ENCODE assay signal across 8 cellular contexts in the genomic region with DNA sequence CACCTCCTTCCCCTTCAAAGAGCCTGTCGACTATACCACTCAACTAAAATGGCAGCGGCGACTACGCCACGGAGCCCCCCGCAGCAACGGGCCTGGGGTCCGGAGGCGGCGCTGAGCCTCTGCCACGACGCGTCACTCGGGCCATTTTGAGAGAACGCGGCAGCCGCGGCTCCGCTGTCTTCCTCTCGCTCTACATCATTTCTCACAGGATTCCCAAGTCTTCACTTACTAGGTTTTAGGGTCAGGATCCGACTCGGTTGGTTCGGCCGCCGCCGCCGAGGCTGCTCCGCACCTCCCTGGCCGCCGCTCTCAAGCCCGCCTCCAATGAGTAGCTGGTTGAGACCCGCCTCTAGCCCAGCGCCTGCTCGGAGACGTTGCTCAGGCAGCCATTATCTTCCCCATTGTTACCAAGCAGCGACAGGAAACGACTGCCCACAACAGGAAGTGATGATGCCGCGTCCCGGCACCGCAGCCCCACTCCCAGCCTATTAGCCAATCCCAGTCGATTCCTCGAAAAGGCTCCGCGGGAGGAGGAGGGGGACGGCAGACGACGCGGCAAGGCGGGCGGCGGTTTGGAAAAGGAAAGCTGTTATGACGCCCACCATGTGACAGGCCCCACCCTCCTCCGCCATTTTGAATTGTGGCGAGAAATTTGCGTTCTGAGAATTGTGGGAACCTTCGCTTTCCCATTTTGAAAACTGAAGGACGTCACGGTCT. TPM values are rescaled to one million over a fixed set of nuclear protein-coding genes. Genes with fewer than 3 reads are reported as not detected.
A peak's percentile ranks its signal among the peaks of the same experiment; 100 is the strongest.
DNase-seq lines count a peak whose midpoint lies in the region; ATAC-seq and TF ChIP-seq lines count a peak whose summit lies in the region.

A gene with protein sequence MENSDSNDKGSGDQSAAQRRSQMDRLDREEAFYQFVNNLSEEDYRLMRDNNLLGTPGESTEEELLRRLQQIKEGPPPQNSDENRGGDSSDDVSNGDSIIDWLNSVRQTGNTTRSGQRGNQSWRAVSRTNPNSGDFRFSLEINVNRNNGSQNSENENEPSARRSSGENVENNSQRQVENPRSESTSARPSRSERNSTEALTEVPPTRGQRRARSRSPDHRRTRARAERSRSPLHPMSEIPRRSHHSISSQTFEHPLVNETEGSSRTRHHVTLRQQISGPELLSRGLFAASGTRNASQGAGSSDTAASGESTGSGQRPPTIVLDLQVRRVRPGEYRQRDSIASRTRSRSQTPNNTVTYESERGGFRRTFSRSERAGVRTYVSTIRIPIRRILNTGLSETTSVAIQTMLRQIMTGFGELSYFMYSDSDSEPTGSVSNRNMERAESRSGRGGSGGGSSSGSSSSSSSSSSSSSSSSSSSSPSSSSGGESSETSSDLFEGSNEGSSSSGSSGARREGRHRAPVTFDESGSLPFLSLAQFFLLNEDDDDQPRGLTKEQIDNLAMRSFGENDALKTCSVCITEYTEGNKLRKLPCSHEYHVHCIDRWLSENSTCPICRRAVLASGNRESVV (minus strand): TSS at position 432 of the 717 bp plus-strand sequence. CDS start 18,647 bp downstream, outside the sequence.

- peaks cover 8% of the 10 kb centered on the region for H3K4me1 Mint-ChIP-seq in activated CD4-positive, alpha-beta T cell treated with anti-CD3 and anti-CD28 coated beads for 36 hours

- H3K27ac ChIP-seq in cingulate gyrus (ENCODE audit: low read depth, low read length), result peak within 1 kb of the TSS; percentile 93

- H3K27me3 Mint-ChIP-seq in activated CD4-positive, alpha-beta T cell treated with anti-CD3 and anti-CD28 coated beads for 36 hours, result no peaks in the 10 kb centered on the region

- peak; percentile 95 for ATAC-seq in HG03442 (IDR thresholded peaks at IDR 0.05; ENCODE audit: unreplicated experiment)
- peak; percentile 94 for ATAC-seq in activated CD4-positive, alpha-beta T cell treated with anti-CD3 and anti-CD28 coated beads for 36 hours

- no peaks in the 10 kb centered on the region for H3K36me3 ChIP-seq in kidney epithelial cell (ENCODE audit: control insufficient read depth, insufficient read depth, low read length)

- peaks cover 22% of the 10 kb centered on the region for H3K36me3 Mint-ChIP-seq in activated CD4-positive, alpha-beta T cell treated with anti-CD3 and anti-CD28 coated beads for 36 hours (ENCODE audit: low read depth)

- DNase-seq in Ammon's horn (ENCODE audit: low spot score), result peak; percentile 97
- peak; percentile 63 for DNase-seq in GM19238 (ENCODE audit: insufficient read length, low spot score)
- peak; percentile 96 to 97 for DNase-seq in NCI-H524 (lab: John Stamatoyannopoulos, UW)
- DNase-seq in activated CD4-positive, alpha-beta T cell treated with anti-CD3 and anti-CD28 coated beads for 36 hours, result peak; percentile 94
- DNase-seq in kidney epithelial cell (ENCODE audit: low read depth), result peak; percentile 70
- peak; percentile 82 to 88 for DNase-seq in stimulated activated CD4-positive, alpha-beta T cell treated with anti-CD3 and anti-CD28 coated beads, Interleukin-15, amount 100 ng/mL, for 48 hours (ENCODE audit: low read depth in 2 of 2)

- TF ChIP-seq CTCF in kidney epithelial cell (IDR thresholded peaks at IDR 0.05; ENCODE audit: insufficient read depth, low read length, poor library complexity, severe bottlenecking), result no peak

- peak within 1 kb of the TSS; percentile 70 for H3K4me3 ChIP-seq in kidney epithelial cell (ENCODE audit: low read depth, low read length)

- H3K4me3 Mint-ChIP-seq in activated CD4-positive, alpha-beta T cell treated with anti-CD3 and anti-CD28 coated beads for 36 hours, result peak within 1 kb of the TSS; percentile 97

- POLR2A ChIA-PET in activated CD4-positive, alpha-beta T cell treated with anti-CD3 and anti-CD28 coated beads for 36 hours (lab: Charles Lee), result interaction anchor here (0.7 to 0.9 kb wide), 3 partner anchors 10 to 1386 kb away, joined by 3 read pairs; no protein-coding TSS in a partner anchor

- H3K27ac Mint-ChIP-seq in activated CD4-positive, alpha-beta T cell treated with anti-CD3 and anti-CD28 coated beads for 36 hours, result peak within 1 kb of the TSS; percentile 99

- no peaks in the 10 kb centered on the region for H3K27me3 ChIP-seq in kidney epithelial cell (ENCODE audit: control insufficient read depth, insufficient read depth, low read length)

- CTCF ChIA-PET in activated CD4-positive, alpha-beta T cell treated with anti-CD3 and anti-CD28 coated beads for 36 hours (lab: Charles Lee), result interaction anchor here (0.7 kb wide), 1 partner anchor 1019 kb away, joined by 3 read pairs; no protein-coding TSS in a partner anchor

- intact Hi-C loops in activated CD4-positive, alpha-beta T cell treated with anti-CD3 and anti-CD28 coated beads for 36 hours (cut with DNase I, micrococcal nuclease), result loop anchor here (1.0 to 10.0 kb wide), 13 partner anchors 36 to 1560 kb away; a partner anchor contains a TSS

- H3K9me3 Mint-ChIP-seq in activated CD4-positive, alpha-beta T cell treated with anti-CD3 and anti-CD28 coated beads for 36 hours (ENCODE audit: low read depth), result no peaks in the 10 kb centered on the region

RNA-seq across cellular contexts. Expression of the gene that starts here (rescaled TPM):
- total RNA-seq in activated CD4-positive, alpha-beta T cell treated with anti-CD3 and anti-CD28 coated beads for 36 hours, result 10 to 100 TPM; 36.5 to 38.2 TPM
- 42.9 and 45.3 TPM in 2 replicates for total RNA-seq in kidney epithelial cell

Comparison
In these comparisons a context has a peak if more than half of its experiments do, and no peak if none do; other contexts are left out.
1. Peak in every context shown above with its lines: DNase-seq, ATAC-seq, H3K4me3 ChIP-seq and H3K27ac ChIP-seq.